13 cellular contexts compared by ENCODE assay signal in genomic region chr22:20547029-20547428, GRCh38.
"Had no signal": no experiment of that assay in that cellular context is flagged by ENCODE, and none has a peak within 500 bp of the region (broad histone marks: within the 10 kb centered on the region; RNA-seq: fewer than 3 reads in every experiment).

No MANE protein-coding gene starts in this region.

- H2AFZ ChIP-seq: hepatocyte had no signal

- H3K36me3 ChIP-seq: ovary, right lobe of liver had no signal

- H3K27ac ChIP-seq: esophagus muscularis mucosa, hepatocyte, ovary, right lobe of liver, spleen had no signal

- H3K27me3 Mint-ChIP-seq: activated CD8-positive, alpha-beta T cell treated with anti-CD3 and anti-CD28 coated beads for 36 hours; stimulated activated naive CD8-positive, alpha-beta T cell treated with anti-CD3 and anti-CD28 coated beads, Interleukin-15, amount 100 ng/mL, for 72 hours had no signal

- ATAC-seq: activated CD8-positive, alpha-beta T cell treated with anti-CD3 and anti-CD28 coated beads for 36 hours; right lobe of liver; stimulated activated naive CD8-positive, alpha-beta T cell treated with anti-CD3 and anti-CD28 coated beads, Interleukin-15, amount 100 ng/mL, for 72 hours; WTC11 had no signal

- H3K4me3 Mint-ChIP-seq: activated CD8-positive, alpha-beta T cell treated with anti-CD3 and anti-CD28 coated beads for 36 hours; activated T-helper 1 cell treated with anti-CD3 and anti-CD28 coated beads, Interleukin-12 subunit alpha, Interleukin-12 subunit beta, Interleukin-2, Interleukin-4 antibody, amounts not matched to agents 30 ng/mL and 10 ng/mL and 1 ng/mL, durations not matched to agents 14 hours and 24 hours and 36 hours; neural crest cell; stimulated activated naive CD8-positive, alpha-beta T cell treated with anti-CD3 and anti-CD28 coated beads, Interleukin-15, amount 100 ng/mL, for 72 hours; WTC11 had no signal

- H3K27ac Mint-ChIP-seq: activated T-helper 1 cell treated with anti-CD3 and anti-CD28 coated beads, Interleukin-12 subunit alpha, Interleukin-12 subunit beta, Interleukin-2, Interleukin-4 antibody, amounts not matched to agents 30 ng/mL and 10 ng/mL and 1 ng/mL, durations not matched to agents 14 hours and 24 hours and 36 hours; WTC11 had no signal

- DNase-seq: activated CD4-positive, alpha-beta T cell treated with anti-CD3 and anti-CD28 coated beads for 4 hours; activated CD8-positive, alpha-beta T cell treated with anti-CD3 and anti-CD28 coated beads for 36 hours; mesendoderm; stimulated activated naive CD8-positive, alpha-beta T cell treated with anti-CD3 and anti-CD28 coated beads, Interleukin-15, amount 100 ng/mL, for 72 hours had no signal

- H3K4me2 ChIP-seq: hepatocyte had no signal

- H3K4me3 ChIP-seq: esophagus muscularis mucosa, hepatocyte, ovary, right lobe of liver, spleen had no signal

- H3K9me3 Mint-ChIP-seq: activated CD8-positive, alpha-beta T cell treated with anti-CD3 and anti-CD28 coated beads for 36 hours; activated T-helper 1 cell treated with anti-CD3 and anti-CD28 coated beads, Interleukin-12 subunit alpha, Interleukin-12 subunit beta, Interleukin-2, Interleukin-4 antibody, amounts not matched to agents 30 ng/mL and 10 ng/mL and 1 ng/mL, durations not matched to agents 14 hours and 24 hours and 36 hours; neural crest cell; stimulated activated naive CD8-positive, alpha-beta T cell treated with anti-CD3 and anti-CD28 coated beads, Interleukin-15, amount 100 ng/mL, for 72 hours; WTC11 had no signal

- H3K9me3 ChIP-seq: esophagus muscularis mucosa, ovary, right lobe of liver, spleen had no signal

- H3K27me3 ChIP-seq: esophagus muscularis mucosa, hepatocyte, ovary, right lobe of liver, spleen had no signal

- FAIRE-seq: TTC549 had no signal
